Comparison of ENCODE assay signal across 1 cellular context in the genomic region with DNA sequence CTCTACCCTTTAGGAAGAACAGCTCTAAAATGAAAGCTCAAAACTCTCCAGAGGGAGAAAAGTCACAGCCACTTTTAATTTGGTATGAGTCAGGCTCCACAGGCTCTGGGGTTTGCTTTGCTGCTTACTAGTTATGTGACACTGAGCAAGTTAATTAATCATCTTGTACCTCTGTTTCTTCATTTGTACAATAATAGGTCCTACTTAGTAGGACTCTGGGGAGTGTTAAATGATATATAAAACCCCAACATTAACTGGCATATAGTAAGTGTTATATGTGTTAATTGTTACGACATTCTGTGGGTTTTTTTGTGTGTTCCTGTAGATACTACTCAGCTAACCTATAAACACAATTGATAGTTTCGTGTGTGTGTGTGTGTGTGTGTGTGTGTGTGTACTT.
TF ChIP-seq lines count a peak whose summit lies in the region.

No MANE protein-coding gene starts in this region.

TF ChIP-seq in SK-N-SH treated with all-trans-retinoic acid at 6 μM for 48 hours, 23 proteins besides CTCF, POLR2A, EP300 and RAD21 (continued from another document):
- TF ChIP-seq, protein P1, sequence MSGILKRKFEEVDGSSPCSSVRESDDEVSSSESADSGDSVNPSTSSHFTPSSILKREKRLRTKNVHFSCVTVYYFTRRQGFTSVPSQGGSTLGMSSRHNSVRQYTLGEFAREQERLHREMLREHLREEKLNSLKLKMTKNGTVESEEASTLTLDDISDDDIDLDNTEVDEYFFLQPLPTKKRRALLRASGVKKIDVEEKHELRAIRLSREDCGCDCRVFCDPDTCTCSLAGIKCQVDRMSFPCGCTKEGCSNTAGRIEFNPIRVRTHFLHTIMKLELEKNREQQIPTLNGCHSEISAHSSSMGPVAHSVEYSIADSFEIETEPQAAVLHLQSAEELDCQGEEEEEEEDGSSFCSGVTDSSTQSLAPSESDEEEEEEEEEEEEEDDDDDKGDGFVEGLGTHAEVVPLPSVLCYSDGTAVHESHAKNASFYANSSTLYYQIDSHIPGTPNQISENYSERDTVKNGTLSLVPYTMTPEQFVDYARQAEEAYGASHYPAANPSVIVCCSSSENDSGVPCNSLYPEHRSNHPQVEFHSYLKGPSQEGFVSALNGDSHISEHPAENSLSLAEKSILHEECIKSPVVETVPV (CRISPR knock-in tag; IDR thresholded peaks at IDR 0.05): no peak
- TF ChIP-seq SNAI2 (CRISPR knock-in tag; IDR thresholded peaks at IDR 0.05): no peak
- TF ChIP-seq ARNTL (CRISPR knock-in tag; IDR thresholded peaks at IDR 0.05; ENCODE audit: borderline replicate concordance, low read depth): no peak
- TF ChIP-seq, protein P2, sequence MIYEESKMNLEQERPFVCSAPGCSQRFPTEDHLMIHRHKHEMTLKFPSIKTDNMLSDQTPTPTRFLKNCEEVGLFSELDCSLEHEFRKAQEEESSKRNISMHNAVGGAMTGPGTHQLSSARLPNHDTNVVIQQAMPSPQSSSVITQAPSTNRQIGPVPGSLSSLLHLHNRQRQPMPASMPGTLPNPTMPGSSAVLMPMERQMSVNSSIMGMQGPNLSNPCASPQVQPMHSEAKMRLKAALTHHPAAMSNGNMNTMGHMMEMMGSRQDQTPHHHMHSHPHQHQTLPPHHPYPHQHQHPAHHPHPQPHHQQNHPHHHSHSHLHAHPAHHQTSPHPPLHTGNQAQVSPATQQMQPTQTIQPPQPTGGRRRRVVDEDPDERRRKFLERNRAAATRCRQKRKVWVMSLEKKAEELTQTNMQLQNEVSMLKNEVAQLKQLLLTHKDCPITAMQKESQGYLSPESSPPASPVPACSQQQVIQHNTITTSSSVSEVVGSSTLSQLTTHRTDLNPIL (CRISPR knock-in tag; IDR thresholded peaks at IDR 0.05; ENCODE audit: low read depth): no peak
- TF ChIP-seq, protein P3, sequence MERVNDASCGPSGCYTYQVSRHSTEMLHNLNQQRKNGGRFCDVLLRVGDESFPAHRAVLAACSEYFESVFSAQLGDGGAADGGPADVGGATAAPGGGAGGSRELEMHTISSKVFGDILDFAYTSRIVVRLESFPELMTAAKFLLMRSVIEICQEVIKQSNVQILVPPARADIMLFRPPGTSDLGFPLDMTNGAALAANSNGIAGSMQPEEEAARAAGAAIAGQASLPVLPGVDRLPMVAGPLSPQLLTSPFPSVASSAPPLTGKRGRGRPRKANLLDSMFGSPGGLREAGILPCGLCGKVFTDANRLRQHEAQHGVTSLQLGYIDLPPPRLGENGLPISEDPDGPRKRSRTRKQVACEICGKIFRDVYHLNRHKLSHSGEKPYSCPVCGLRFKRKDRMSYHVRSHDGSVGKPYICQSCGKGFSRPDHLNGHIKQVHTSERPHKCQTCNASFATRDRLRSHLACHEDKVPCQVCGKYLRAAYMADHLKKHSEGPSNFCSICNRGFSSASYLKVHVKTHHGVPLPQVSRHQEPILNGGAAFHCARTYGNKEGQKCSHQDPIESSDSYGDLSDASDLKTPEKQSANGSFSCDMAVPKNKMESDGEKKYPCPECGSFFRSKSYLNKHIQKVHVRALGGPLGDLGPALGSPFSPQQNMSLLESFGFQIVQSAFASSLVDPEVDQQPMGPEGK (CRISPR knock-in tag; IDR thresholded peaks at IDR 0.05; ENCODE audit: borderline replicate concordance): no peak
- TF ChIP-seq ZNF70 (CRISPR knock-in tag; IDR thresholded peaks at IDR 0.05): no peak
- no peak for TF ChIP-seq TOX (CRISPR knock-in tag; IDR thresholded peaks at IDR 0.05; ENCODE audit: borderline replicate concordance)
- TF ChIP-seq ZNF565 (CRISPR knock-in tag; conservative IDR thresholded peaks at IDR 0.05; ENCODE audit: low read depth): no peak
